Comparison of ENCODE assay signal across 8 cellular contexts in the genomic region with DNA sequence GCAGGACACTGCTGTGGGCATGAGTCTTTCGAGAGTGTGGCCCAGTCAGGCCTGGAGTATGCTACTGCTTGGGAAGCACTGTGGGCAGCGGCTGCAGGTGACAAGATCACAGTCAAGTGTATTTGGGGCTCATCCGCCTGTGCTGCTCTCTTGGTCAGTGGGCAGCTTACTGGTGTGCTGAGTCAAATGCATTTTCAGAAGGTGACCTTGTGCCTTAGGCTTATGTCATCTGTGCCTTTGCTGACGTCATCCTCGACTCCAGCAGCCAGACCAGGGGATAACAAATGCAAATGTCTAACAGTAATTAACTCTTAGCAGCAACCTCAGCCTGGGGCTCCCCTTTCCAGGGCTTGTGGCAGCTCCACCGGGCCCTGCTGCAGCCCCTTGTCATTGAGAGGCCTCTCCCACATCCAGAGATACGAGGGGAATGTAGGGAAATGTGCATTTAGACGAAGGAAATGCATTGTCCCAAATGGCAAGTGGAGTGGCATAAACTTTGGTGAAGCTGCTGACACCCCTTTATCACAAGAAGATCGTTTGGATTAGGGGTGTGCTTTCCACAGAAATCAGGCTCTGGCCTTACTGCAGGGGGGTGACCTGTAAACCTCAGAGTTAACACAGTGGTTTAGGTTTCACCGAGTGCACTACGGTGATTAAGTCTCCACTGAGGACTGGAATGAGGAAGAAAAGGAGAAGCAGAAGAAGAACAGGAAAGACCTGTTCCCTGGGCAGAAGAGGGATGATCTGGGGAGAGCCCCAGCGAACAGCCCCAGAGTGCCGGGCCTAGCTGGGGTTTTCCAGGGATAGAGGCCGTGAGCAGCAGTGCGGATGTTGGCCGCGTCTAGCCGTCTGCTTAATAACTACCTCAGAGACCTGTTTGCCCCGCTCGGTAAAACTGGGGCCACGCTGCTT. TPM values are rescaled to one million over a fixed set of nuclear protein-coding genes. Genes with fewer than 3 reads are reported as not detected.
DNase-seq lines count a peak whose midpoint lies in the region; ATAC-seq and TF ChIP-seq lines count a peak whose summit lies in the region.

No MANE protein-coding gene starts in this region.

- TF ChIP-seq CTCF in choroid plexus epithelial cell (conservative IDR thresholded peaks at IDR 0.05; ENCODE audit: low read depth, low read length) (no peak), neural progenitor cell (IDR thresholded peaks at IDR 0.05) (no peak), psoas muscle (IDR thresholded peaks at IDR 0.05) (no peak)

- H3K27ac ChIP-seq in BLaER1 treated with 17β-estradiol and CSF1 and Interleukin-3, amounts not matched to agents 10 nM and 100 nM: peak overlapping the region in 5 of 11 experiments; percentile 15 to 51 (median 44); a peak in 7 of 22 replicates
- H3K27ac ChIP-seq in neural progenitor cell (no peak overlapping the region), psoas muscle (no peak overlapping the region)

- intact Hi-C loops in psoas muscle (cut with DNase I): no loop called here

- no peaks in the 10 kb centered on the region for H3K36me3 ChIP-seq in BLaER1 treated with 17β-estradiol and CSF1 and Interleukin-3, amounts not matched to agents 10 nM and 100 nM
- no peaks in the 10 kb centered on the region for H3K36me3 ChIP-seq in neural progenitor cell
- no peaks in the 10 kb centered on the region for H3K36me3 ChIP-seq in psoas muscle (ENCODE audit: insufficient read depth in 1 of 2, low read depth in 1 of 2)

- peak overlapping the region in 4 of 11 experiments; percentile 1 to 60 (median 20); a peak in 3 of 22 replicates for H3K9ac ChIP-seq in BLaER1 treated with 17β-estradiol and CSF1 and Interleukin-3, amounts not matched to agents 10 nM and 100 nM
- no peak overlapping the region for H3K9ac ChIP-seq in neural progenitor cell

- no peaks in the 10 kb centered on the region for H4K20me1 ChIP-seq in BLaER1 treated with 17β-estradiol and CSF1 and Interleukin-3, amounts not matched to agents 10 nM and 100 nM
- H4K20me1 ChIP-seq in neural progenitor cell (ENCODE audit: low read depth): no peaks in the 10 kb centered on the region

- 79 to 83% (median 80%) methylated on average over 21 of the region's 21 CpGs for WGBS in psoas muscle, 3 donors

- H3K27ac Mint-ChIP-seq in neural progenitor cell: peak overlapping the region; percentile 10

- DNase-seq in NCI-H2029 (lab: John Stamatoyannopoulos, UW) (peak; percentile 84), choroid plexus epithelial cell (ENCODE audit: low read depth) (peak; percentile 72), neural progenitor cell (ENCODE audit: low spot score) (no peak), psoas muscle (no peak), SKM-1 treated with dmso at 0.1 percent for 144 hours (lab: John Stamatoyannopoulos, UW; ENCODE audit: unreplicated experiment) (no peak)
- no peak for DNase-seq in activated CD4-positive, CD25-positive, alpha-beta regulatory T cell (lab: John Stamatoyannopoulos, UW)

- peaks cover 35% of the 10 kb centered on the region for H3K4me1 Mint-ChIP-seq in neural progenitor cell

- H3K4me1 ChIP-seq in BLaER1 treated with 17β-estradiol and CSF1 and Interleukin-3, amounts not matched to agents 10 nM and 100 nM: peaks cover 41 to 64% (median 47%) of the 10 kb centered on the region in 10 experiments
- peaks cover 18% of the 10 kb centered on the region for H3K4me1 ChIP-seq in neural progenitor cell
- peaks cover 20% of the 10 kb centered on the region for H3K4me1 ChIP-seq in psoas muscle

- H3K4me3 Mint-ChIP-seq in neural progenitor cell: no peak overlapping the region

- H3K9me3 Mint-ChIP-seq in neural progenitor cell: no peaks in the 10 kb centered on the region

- no peaks in the 10 kb centered on the region for H3K36me3 Mint-ChIP-seq in neural progenitor cell

- peaks cover 10% of the 10 kb centered on the region for H3K27me3 Mint-ChIP-seq in neural progenitor cell (ENCODE audit: insufficient read depth, low read depth)

- H3K9me3 ChIP-seq in BLaER1 treated with 17β-estradiol and CSF1 and Interleukin-3, amounts not matched to agents 10 nM and 100 nM (replicated peaks in 1 of 11): no peaks in the 10 kb centered on the region
- H3K9me3 ChIP-seq in neural progenitor cell (ENCODE audit: low read depth): no peaks in the 10 kb centered on the region
- no peaks in the 10 kb centered on the region for H3K9me3 ChIP-seq in psoas muscle

- peaks cover 10% of the 10 kb centered on the region for H3F3A ChIP-seq in neural progenitor cell (ENCODE audit: low read depth)

- H3K79me2 ChIP-seq in neural progenitor cell (ENCODE audit: low read depth): no peaks in the 10 kb centered on the region

- peak overlapping the region; percentile 59 to 89 (median 75) for H3K4me2 ChIP-seq in BLaER1 treated with 17β-estradiol and CSF1 and Interleukin-3, amounts not matched to agents 10 nM and 100 nM
- no peak overlapping the region for H3K4me2 ChIP-seq in neural progenitor cell

- H2AFZ ChIP-seq in neural progenitor cell (replicated peaks): no peak overlapping the region

- H3K27me3 ChIP-seq in BLaER1 treated with 17β-estradiol and CSF1 and Interleukin-3, amounts not matched to agents 10 nM and 100 nM: no peaks in the 10 kb centered on the region
- no peaks in the 10 kb centered on the region for H3K27me3 ChIP-seq in neural progenitor cell
- H3K27me3 ChIP-seq in psoas muscle (ENCODE audit: insufficient read depth in 3 of 3, low read length in 2 of 3): no peaks in the 10 kb centered on the region

- no peak overlapping the region for H3K4me3 ChIP-seq in BLaER1 treated with 17β-estradiol and CSF1 and Interleukin-3, amounts not matched to agents 10 nM and 100 nM
- no peak overlapping the region for H3K4me3 ChIP-seq in choroid plexus epithelial cell (ENCODE audit: low read depth, low read length)
- no peak overlapping the region for H3K4me3 ChIP-seq in neural progenitor cell
- H3K4me3 ChIP-seq in psoas muscle: no peak overlapping the region

- peak; percentile 64 for ATAC-seq in GM19452 (IDR thresholded peaks at IDR 0.05; ENCODE audit: unreplicated experiment)
- ATAC-seq in psoas muscle: no peak

RNA-seq across cellular contexts. Expression of gene PSMA6, which starts 39.7 kb away (rescaled TPM):
- total RNA-seq in neural progenitor cell (ENCODE audit: low replicate concordance) (241 and 344 TPM in 2 replicates), psoas muscle (100 to 1,000 TPM; 176 to 276 (median 262) TPM)
- polyA plus RNA-seq in psoas muscle: 100 to 1,000 TPM; 328 to 653 (median 448) TPM

Comparison
In these comparisons a context has a peak if more than half of its experiments do, and no peak if none do; other contexts are left out.
1. DNase-seq: peak in NCI-H2029 (single experiment) and choroid plexus epithelial cell (single experiment); none in neural progenitor cell (single experiment), psoas muscle (0 of 2), SKM-1 treated with dmso at 0.1 percent for 144 hours (single experiment) and activated CD4-positive, CD25-positive, alpha-beta regulatory T cell (0 of 4).